ENCODE assay signal across 8 cellular contexts in the genomic region with DNA sequence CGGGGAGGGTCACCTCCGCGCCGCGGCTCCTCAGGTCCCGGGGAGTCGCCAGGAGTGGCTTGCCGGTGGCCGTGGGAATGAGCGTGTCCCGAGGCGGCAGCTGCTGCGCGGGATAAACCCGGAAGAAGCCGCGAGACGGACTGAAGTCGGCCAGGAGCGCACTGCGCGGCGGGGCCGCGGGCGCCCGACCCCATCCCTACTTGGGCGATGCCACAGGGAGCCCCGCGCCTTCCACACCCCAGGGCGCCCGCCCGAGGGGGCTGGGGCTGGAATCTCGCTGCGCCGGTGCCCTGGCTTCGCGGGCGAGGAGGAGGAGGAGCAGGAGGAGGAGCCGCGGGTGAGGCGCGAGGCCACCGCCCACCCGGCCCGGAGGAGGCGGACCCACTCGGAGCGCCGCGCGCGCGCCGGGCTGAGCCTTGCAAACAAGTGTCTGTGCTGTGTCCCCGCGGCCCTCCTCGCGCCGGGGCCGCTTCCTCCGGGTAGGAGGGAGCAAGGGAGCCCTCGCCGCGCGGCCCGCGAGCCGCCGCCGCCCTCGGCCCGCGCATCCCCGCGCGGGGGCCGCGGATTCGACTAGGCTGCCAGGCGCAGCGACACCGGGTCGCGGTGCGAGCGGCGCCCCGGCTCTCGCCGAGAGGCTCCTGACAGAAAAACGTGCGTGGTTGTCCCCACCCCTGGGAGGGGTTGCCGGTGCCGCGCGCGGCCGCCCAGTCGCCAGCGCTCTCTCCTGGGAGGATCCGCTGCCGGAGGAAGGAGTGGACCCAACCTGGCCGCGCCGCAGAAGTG. TPM values are rescaled to one million over a fixed set of nuclear protein-coding genes. Genes with fewer than 3 reads are reported as not detected.
DNase-seq lines count a peak whose midpoint lies in the region; ATAC-seq and TF ChIP-seq lines count a peak whose summit lies in the region.

A gene (plus strand): TSS at position 412 of the 783 bp plus-strand sequence.

- peak within 1 kb of the TSS; percentile 90 to 92 for H3K9ac ChIP-seq in colonic mucosa (ENCODE audit: low read depth in 2 of 2, low read length in 2 of 2)

- H3K4me3 ChIP-seq in colonic mucosa, result peak within 1 kb of the TSS; percentile 99

- intact Hi-C loops in colonic mucosa (cut with DNase I) (loop anchor here (5.0 kb wide), 1 partner anchor 216 kb away; no protein-coding TSS in a partner anchor), left colon (cut with DNase I, micrococcal nuclease) (no loop called here)

- H3K36me3 ChIP-seq in colonic mucosa, result no peaks in the 10 kb centered on the region

- peak; percentile 57 for DNase-seq in AG09319 (ENCODE audit: extremely low read depth, low read depth)
- peak; percentile 56 for DNase-seq in NCI-H460 (ENCODE audit: extremely low read depth, low read depth)
- DNase-seq in activated CD4-positive, alpha-beta T cell treated with anti-CD3 and anti-CD28 coated beads for 48 hours, result peak; percentile 93
- DNase-seq in colonic mucosa, result peak; percentile 93
- peak; percentile 90 to 91 for DNase-seq in left colon
- DNase-seq in stimulated activated CD4-positive, alpha-beta T cell treated with anti-CD3 and anti-CD28 coated beads, Interleukin-1b, Interleukin-23, amount 100 ng/mL, for 4 hours (ENCODE audit: low read depth in 2 of 2), result peak; percentile 84 to 89

- H3K27me3 ChIP-seq in colonic mucosa, result no peaks in the 10 kb centered on the region

- H3K4me1 ChIP-seq in colonic mucosa, result no peaks in the 10 kb centered on the region

- peak within 1 kb of the TSS; percentile 99 for H3K27ac ChIP-seq in colonic mucosa

- no peaks in the 10 kb centered on the region for H3K9me3 ChIP-seq in colonic mucosa

- TF ChIP-seq CTCF in AG09319 (IDR thresholded peaks at IDR 0.05; ENCODE audit: low read depth, low read length), result no peak
- TF ChIP-seq CTCF in colonic mucosa (IDR thresholded peaks at IDR 0.05), result no peak

- ATAC-seq in GM18909 (IDR thresholded peaks at IDR 0.05; ENCODE audit: poor library complexity, unreplicated experiment) (peak; percentile 77), HG03139 (IDR thresholded peaks at IDR 0.05; ENCODE audit: unreplicated experiment) (peak; percentile 73), left colon (peak; percentile 85)

RNA-seq across cellular contexts. Expression of the gene that starts here (rescaled TPM):
- 2.4 TPM in 2 replicates for total RNA-seq in NCI-H460 (2014; rRNA removed; shearing (Covaris generic))
- polyA plus RNA-seq in NCI-H460 (2014; cell fraction: nucleus; rRNA removed), result 3.6 and 14.3 TPM in 2 replicates
- total RNA-seq in colonic mucosa (10 to 100 TPM in 1 of 2 donors, 1 to 10 TPM in 1; 8.4 to 11.4 TPM), left colon (10 to 100 TPM in 1 of 2 donors, 1 to 10 TPM in 1; 8.8 to 11.6 TPM)

Comparison
In these comparisons a context has a peak if more than half of its experiments do, and no peak if none do; other contexts are left out.
1. Peak in every context shown above with its lines: DNase-seq, ATAC-seq, H3K4me3 ChIP-seq and H3K27ac ChIP-seq.